Comparison of ENCODE assay signal across 39 cellular contexts in genomic region chr3:11964553-11964952, GRCh38. TPM values are rescaled to one million over a fixed set of nuclear protein-coding genes. Genes with fewer than 3 reads are reported as not detected.
"Had no signal": no experiment of that assay in that cellular context is flagged by ENCODE, and none has a peak within 500 bp of the region (broad histone marks: within the 10 kb centered on the region; RNA-seq: fewer than 3 reads in every experiment).

No MANE protein-coding gene starts in this region.

- H3K27ac ChIP-seq: adrenal gland, ascending aorta, body of pancreas, brain microvascular endothelial cell, breast epithelium, cardiac muscle cell had no signal

- H3K27me3 ChIP-seq: adrenal gland, ascending aorta, body of pancreas, brain microvascular endothelial cell, breast epithelium, cardiac muscle cell had no signal

- H3K27ac Mint-ChIP-seq: activated naive CD4-positive, alpha-beta T cell treated with anti-CD3 and anti-CD28 coated beads for 36 hours; activated naive CD4-positive, alpha-beta T cell treated with anti-CD3 and anti-CD28 coated beads, Interleukin-2, amount 10 ng/mL, durations not matched to agents 7 days and 5 days; activated naive CD4-positive, alpha-beta T cell treated with anti-CD3 and anti-CD28 coated beads, Interleukin-2, amount 50 U/mL, for 24 hours; activated naive CD4-positive, alpha-beta T cell treated with anti-CD3 and anti-CD28 coated beads, Interleukin-2, amount 50 U/mL, for 72 hours; activated naive CD8-positive, alpha-beta T cell; activated naive CD8-positive, alpha-beta T cell treated with anti-CD3 and anti-CD28 coated beads for 36 hours; activated naive CD8-positive, alpha-beta T cell treated with anti-CD3 and anti-CD28 coated beads, Interleukin-2, amount 10 ng/mL, durations not matched to agents 7 days and 5 days; activated naive CD8-positive, alpha-beta T cell treated with anti-CD3 and anti-CD28 coated beads, Interleukin-2, amount 50 U/mL, for 24 hours; activated T-cell treated with anti-CD3 and anti-CD28 coated beads, Interleukin-2, amount 50 U/mL, for 72 hours; activated T-helper 1 cell treated with anti-CD3 and anti-CD28 coated beads, Interleukin-12 subunit alpha, Interleukin-12 subunit beta, Interleukin-2, Interleukin-4 antibody, amounts not matched to agents 30 ng/mL and 10 ng/mL and 1 ng/mL, durations not matched to agents 14 hours and 24 hours and 36 hours; activated T-helper 17 cell treated with anti-CD3 and anti-CD28 coated beads, Interleukin-2, amount 50 U/mL, for 72 hours; activated T-helper 2 cell treated with anti-CD3 and anti-CD28 coated beads, Interferon-gamma antibody, Interleukin-2, Interleukin-4, amounts not matched to agents 10 μg/mL and 5 μg/mL and 100 μg/mL, durations not matched to agents 14 hours and 24 hours and 36 hours; brain had no signal

- H3K4me1 ChIP-seq: adrenal gland, ascending aorta, body of pancreas, breast epithelium had no signal

- H3K9me3 ChIP-seq: breast epithelium had no signal

- DNase-seq: activated effector memory CD4-positive, alpha-beta T cell treated with anti-CD3 and anti-CD28 coated beads, Interleukin-2, amount 50 U/mL, for 16 hours; activated effector memory CD4-positive, alpha-beta T cell treated with Interleukin-2 at 50 U/mL for 16 hours; activated gamma-delta T cell; activated gamma-delta T cell treated with Interleukin-2 at 50 U/mL for 16 hours; activated naive CD4-positive, alpha-beta T cell; activated naive CD4-positive, alpha-beta T cell treated with anti-CD3 and anti-CD28 coated beads for 36 hours; activated naive CD4-positive, alpha-beta T cell treated with anti-CD3 and anti-CD28 coated beads, Interleukin-2, amount 10 ng/mL, durations not matched to agents 7 days and 5 days; activated naive CD4-positive, alpha-beta T cell treated with anti-CD3 and anti-CD28 coated beads, Interleukin-2, amount 50 U/mL, for 16 hours; activated naive CD4-positive, alpha-beta T cell treated with Interleukin-2 at 50 U/mL for 16 hours; activated naive CD8-positive, alpha-beta T cell treated with anti-CD3 and anti-CD28 coated beads for 36 hours; activated naive CD8-positive, alpha-beta T cell treated with anti-CD3 and anti-CD28 coated beads, Interleukin-2, amount 10 ng/mL, durations not matched to agents 7 days and 5 days; activated naive CD8-positive, alpha-beta T cell treated with anti-CD3 and anti-CD28 coated beads, Interleukin-2, amount 50 U/mL, for 24 hours; activated T-cell treated with anti-CD3 and anti-CD28 coated beads, Interleukin-2, amount 50 U/mL, for 4 hours; activated T-cell treated with anti-CD3 and anti-CD28 coated beads, Interleukin-2, amount 50 U/mL, for 48 hours; activated T-cell treated with anti-CD3 and anti-CD28 coated beads, Interleukin-2, amount 50 U/mL, for 72 hours; adrenal gland; amniotic stem cell; amygdala; anterior cingulate cortex; aorta; body of pancreas; brain microvascular endothelial cell; caudate nucleus; central memory CD4-positive, alpha-beta T cell; cerebellar nuclear complex had no signal

- H3K27me3 Mint-ChIP-seq: activated naive CD4-positive, alpha-beta T cell treated with anti-CD3 and anti-CD28 coated beads, Interleukin-2, amount 10 ng/mL, durations not matched to agents 7 days and 5 days; activated T-helper 17 cell treated with anti-CD3 and anti-CD28 coated beads, Interleukin-2, amount 50 U/mL, for 72 hours had no signal

- FAIRE-seq: astrocyte, bronchial epithelial cell, colon had no signal

- H3K36me3 Mint-ChIP-seq: activated naive CD4-positive, alpha-beta T cell treated with anti-CD3 and anti-CD28 coated beads, Interleukin-2, amount 10 ng/mL, durations not matched to agents 7 days and 5 days; activated naive CD8-positive, alpha-beta T cell; activated naive CD8-positive, alpha-beta T cell treated with anti-CD3 and anti-CD28 coated beads, Interleukin-2, amount 10 ng/mL, durations not matched to agents 7 days and 5 days; brain had no signal

- H3K4me1 Mint-ChIP-seq: activated naive CD4-positive, alpha-beta T cell treated with anti-CD3 and anti-CD28 coated beads, Interleukin-2, amount 10 ng/mL, durations not matched to agents 7 days and 5 days; activated naive CD4-positive, alpha-beta T cell treated with anti-CD3 and anti-CD28 coated beads, Interleukin-2, amount 50 U/mL, for 24 hours; activated naive CD8-positive, alpha-beta T cell treated with anti-CD3 and anti-CD28 coated beads for 36 hours; activated naive CD8-positive, alpha-beta T cell treated with anti-CD3 and anti-CD28 coated beads, Interleukin-2, amount 10 ng/mL, durations not matched to agents 7 days and 5 days; activated naive CD8-positive, alpha-beta T cell treated with anti-CD3 and anti-CD28 coated beads, Interleukin-2, amount 50 U/mL, for 24 hours; activated T-helper 17 cell treated with anti-CD3 and anti-CD28 coated beads, Interleukin-2, amount 50 U/mL, for 72 hours; brain; central memory CD8-positive, alpha-beta T cell had no signal

- H3K4me3 ChIP-seq: adrenal gland, ascending aorta, body of pancreas, breast epithelium, cardiac muscle cell had no signal

- ATAC-seq: activated naive CD4-positive, alpha-beta T cell treated with anti-CD3 and anti-CD28 coated beads, Interleukin-2, amount 50 U/mL, for 72 hours; activated naive CD8-positive, alpha-beta T cell treated with anti-CD3 and anti-CD28 coated beads, Interleukin-2, amount 50 U/mL, for 24 hours; activated T-cell treated with anti-CD3 and anti-CD28 coated beads, Interleukin-2, amount 50 U/mL, for 4 hours; activated T-cell treated with anti-CD3 and anti-CD28 coated beads, Interleukin-2, amount 50 U/mL, for 72 hours; activated T-helper 17 cell treated with anti-CD3 and anti-CD28 coated beads, Interleukin-2, amount 50 U/mL, for 72 hours; body of pancreas had no signal

- H3K9me3 Mint-ChIP-seq: activated T-helper 1 cell treated with anti-CD3 and anti-CD28 coated beads, Interleukin-12 subunit alpha, Interleukin-12 subunit beta, Interleukin-2, Interleukin-4 antibody, amounts not matched to agents 30 ng/mL and 10 ng/mL and 1 ng/mL, durations not matched to agents 14 hours and 24 hours and 36 hours; activated T-helper 2 cell treated with anti-CD3 and anti-CD28 coated beads, Interferon-gamma antibody, Interleukin-2, Interleukin-4, amounts not matched to agents 10 μg/mL and 5 μg/mL and 100 μg/mL, durations not matched to agents 14 hours and 24 hours and 36 hours had no signal

- H3K4me3 Mint-ChIP-seq: activated naive CD4-positive, alpha-beta T cell treated with anti-CD3 and anti-CD28 coated beads for 36 hours; activated naive CD4-positive, alpha-beta T cell treated with anti-CD3 and anti-CD28 coated beads, Interleukin-2, amount 10 ng/mL, durations not matched to agents 7 days and 5 days; activated naive CD4-positive, alpha-beta T cell treated with anti-CD3 and anti-CD28 coated beads, Interleukin-2, amount 50 U/mL, for 24 hours; activated naive CD8-positive, alpha-beta T cell; activated naive CD8-positive, alpha-beta T cell treated with anti-CD3 and anti-CD28 coated beads for 36 hours; activated naive CD8-positive, alpha-beta T cell treated with anti-CD3 and anti-CD28 coated beads, Interleukin-2, amount 10 ng/mL, durations not matched to agents 7 days and 5 days; activated naive CD8-positive, alpha-beta T cell treated with anti-CD3 and anti-CD28 coated beads, Interleukin-2, amount 50 U/mL, for 24 hours; activated T-cell treated with anti-CD3 and anti-CD28 coated beads, Interleukin-2, amount 50 U/mL, for 4 hours; activated T-cell treated with anti-CD3 and anti-CD28 coated beads, Interleukin-2, amount 50 U/mL, for 72 hours; activated T-helper 1 cell treated with anti-CD3 and anti-CD28 coated beads, Interleukin-12 subunit alpha, Interleukin-12 subunit beta, Interleukin-2, Interleukin-4 antibody, amounts not matched to agents 30 ng/mL and 10 ng/mL and 1 ng/mL, durations not matched to agents 14 hours and 24 hours and 36 hours; activated T-helper 17 cell treated with anti-CD3 and anti-CD28 coated beads, Interleukin-2, amount 50 U/mL, for 72 hours; brain; central memory CD8-positive, alpha-beta T cell had no signal

- H3K36me3 ChIP-seq: adrenal gland, ascending aorta, brain microvascular endothelial cell, breast epithelium, cardiac muscle cell had no signal

RNA-seq across cellular contexts. Expression of gene SYN2, which starts 39.6 kb away (rescaled TPM):
- total RNA-seq: activated naive CD8-positive, alpha-beta T cell treated with anti-CD3 and anti-CD28 coated beads, Interleukin-2, amount 10 ng/mL, durations not matched to agents 7 days and 5 days had no signal
